ENCODE assay signal across 8 cellular contexts in genomic region chr2:62456721-62457539, GRCh38.
DNase-seq lines count a peak whose midpoint lies in the region; ATAC-seq lines count a peak whose summit lies in the region.

No MANE protein-coding gene starts in this region.

- ATAC-seq in GM19025 (IDR thresholded peaks at IDR 0.05; ENCODE audit: low read depth, unreplicated experiment) (peak; percentile 93), HG03175 (IDR thresholded peaks at IDR 0.05; ENCODE audit: unreplicated experiment) (peak; percentile 84), memory B cell (ENCODE audit: low read depth) (peak; percentile 87)

- peak overlapping the region; percentile 99 for H3K4me2 ChIP-seq in BLaER1

- H3K27me3 ChIP-seq in BLaER1: 0 out of 2 replicates have a peak, but pooled peaks cover 3% of the 10 kb centered on the region

- H4K20me1 ChIP-seq in BLaER1: no peaks in the 10 kb centered on the region

- H3K36me3 Mint-ChIP-seq in memory B cell: no peaks in the 10 kb centered on the region

- no peaks in the 10 kb centered on the region for H3K4me1 Mint-ChIP-seq in memory B cell

- no peaks in the 10 kb centered on the region for H3K9me3 ChIP-seq in BLaER1

- DNase-seq in NCI-H69 (lab: John Stamatoyannopoulos, UW): peak; percentile 77
- DNase-seq in activated CD8-positive, alpha-beta memory T cell treated with anti-CD3 and anti-CD28 coated beads for 24 hours: peak; percentile 92
- DNase-seq in effector CD8-positive, alpha-beta T cell (lab: John Stamatoyannopoulos, UW): peak; percentile 42
- DNase-seq in memory B cell (ENCODE audit: low spot score in 2 of 2): peak; percentile 70 to 82
- DNase-seq in stimulated activated CD4-positive, alpha-beta T cell treated with anti-CD3 and anti-CD28 coated beads, TNF-alpha, amount 100 ng/mL, for 48 hours (ENCODE audit: low read depth in 3 of 3): peak; percentile 35 to 55 (median 52)

- peak overlapping the region; percentile 58 for H3K27ac ChIP-seq in BLaER1

- peaks cover 2% of the 10 kb centered on the region for H3K27me3 Mint-ChIP-seq in memory B cell

- peak overlapping the region; percentile 73 for H3K9ac ChIP-seq in BLaER1

- H3K4me1 ChIP-seq in BLaER1: peaks cover 6% of the 10 kb centered on the region

- H3K27ac Mint-ChIP-seq in memory B cell: no peak overlapping the region

- H3K4me3 Mint-ChIP-seq in memory B cell: peak overlapping the region; percentile 55

- no peaks in the 10 kb centered on the region for H3K36me3 ChIP-seq in BLaER1

- no peaks in the 10 kb centered on the region for H3K9me3 Mint-ChIP-seq in memory B cell

- peak overlapping the region; percentile 70 for H3K4me3 ChIP-seq in BLaER1

Comparison
In these comparisons a context has a peak if more than half of its experiments do, and no peak if none do; other contexts are left out.
1. Peak in every context shown above with its lines: DNase-seq, ATAC-seq, H3K4me3 ChIP-seq and H3K27ac ChIP-seq.
2. DNase-seq: peak in every context shown above with its lines; median percentile 92 in activated CD8-positive, alpha-beta memory T cell treated with anti-CD3 and anti-CD28 coated beads for 24 hours; 77 in NCI-H69; 76 in memory B cell; 52 in stimulated activated CD4-positive, alpha-beta T cell treated with anti-CD3 and anti-CD28 coated beads, TNF-alpha, amount 100 ng/mL, for 48 hours; 42 in effector CD8-positive, alpha-beta T cell.